In the genomic region with DNA sequence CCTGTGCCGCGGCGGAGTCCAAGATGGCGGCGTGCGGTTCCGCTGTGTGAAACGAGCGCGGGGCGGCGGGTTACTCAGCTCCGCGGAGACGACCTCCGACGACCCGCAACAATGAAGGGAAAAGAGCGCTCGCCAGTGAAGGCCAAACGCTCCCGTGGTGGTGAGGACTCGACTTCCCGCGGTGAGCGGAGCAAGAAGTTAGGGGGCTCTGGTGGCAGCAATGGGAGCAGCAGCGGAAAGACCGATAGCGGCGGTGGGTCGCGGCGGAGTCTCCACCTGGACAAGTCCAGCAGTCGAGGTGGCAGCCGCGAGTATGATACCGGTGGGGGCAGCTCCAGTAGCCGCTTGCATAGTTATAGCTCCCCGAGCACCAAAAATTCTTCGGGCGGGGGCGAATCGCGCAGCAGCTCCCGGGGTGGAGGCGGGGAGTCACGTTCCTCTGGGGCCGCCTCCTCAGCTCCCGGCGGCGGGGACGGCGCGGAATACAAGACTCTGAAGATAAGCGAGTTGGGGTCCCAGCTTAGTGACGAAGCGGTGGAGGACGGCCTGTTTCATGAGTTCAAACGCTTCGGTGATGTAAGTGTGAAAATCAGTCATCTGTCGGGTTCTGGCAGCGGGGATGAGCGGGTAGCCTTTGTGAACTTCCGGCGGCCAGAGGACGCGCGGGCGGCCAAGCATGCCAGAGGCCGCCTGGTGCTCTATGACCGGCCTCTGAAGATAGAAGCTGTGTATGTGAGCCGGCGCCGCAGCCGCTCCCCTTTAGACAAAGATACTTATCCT, we compare ENCODE assay signal across 8 cellular contexts. TPM values are rescaled to one million over a fixed set of nuclear protein-coding genes. Genes with fewer than 3 reads are reported as not detected.
DNase-seq lines count a peak whose midpoint lies in the region; ATAC-seq and TF ChIP-seq lines count a peak whose summit lies in the region.

No MANE protein-coding gene starts in this region.

- no peak for ATAC-seq in WTC11

- peak overlapping the region; percentile 96 for H3K4me3 ChIP-seq in Jurkat, Clone E6-1 (ENCODE audit: low read length)

- H3K27me3 Mint-ChIP-seq in WTC11 (ENCODE audit: low read depth), result no peaks in the 10 kb centered on the region

- no peak overlapping the region; the same call in 1 of the 2 replicates for H3K27ac Mint-ChIP-seq in WTC11

- H3K36me3 Mint-ChIP-seq in WTC11, result peaks cover 43% of the 10 kb centered on the region

- H3K4me1 Mint-ChIP-seq in WTC11, result peaks cover 58% of the 10 kb centered on the region

- H3K9me3 Mint-ChIP-seq in WTC11, result peaks cover 9% of the 10 kb centered on the region

- CTCF ChIA-PET in WTC11 (lab: Charles Lee), result interaction anchor here (0.5 to 6.1 kb wide), 29 partner anchors 8 to 309 kb away, joined by 3 to 100 read pairs (median 5); partner anchors contain the start of genes KCNC4 and SLC6A17

- no peak for TF ChIP-seq CTCF in WTC11 (IDR thresholded peaks at IDR 0.05)

- no peak overlapping the region for H3K4me3 Mint-ChIP-seq in WTC11

- peak; percentile 38 to 76 (median 62) for DNase-seq in NCI-H1417 (lab: John Stamatoyannopoulos, UW)
- DNase-seq in NCI-H1417 treated with DMSO at 0.1 percent for 48 hours (lab: John Stamatoyannopoulos, UW), result no peak
- DNase-seq in Jurkat, Clone E6-1 (ENCODE audit: low read depth, low spot score), result no peak
- DNase-seq in WTC11 (ENCODE audit: low spot score), result peak; percentile 50
- peak; percentile 58 for DNase-seq in dermis blood vessel endothelial cell
- peak; percentile 44 for DNase-seq in medulla oblongata (ENCODE audit: extremely low spot score)
- peak; percentile 34 to 55 for DNase-seq in stimulated activated CD8-positive, alpha-beta memory T cell treated with anti-CD3 and anti-CD28 coated beads, Interleukin-2, amount 100 ng/mL, for 48 hours (ENCODE audit: low read depth in 2 of 2)
- DNase-seq in NCI-H524 treated with DMSO at 0.1 percent for 48 hours (lab: John Stamatoyannopoulos, UW), result no peak

- POLR2A ChIA-PET in WTC11 (lab: Charles Lee), result interaction anchor here (0.5 to 2.5 kb wide), 12 partner anchors 9 to 132 kb away, joined by 3 to 14 read pairs (median 4); partner anchors contain the start of gene KCNC4

TF ChIP-seq in WTC11, 78 proteins besides CTCF, POLR2A, EP300 and RAD21 (continues in another document):
- peak; percentile 80; the same call in 1 of the 2 replicates for TF ChIP-seq SP1 (CRISPR knock-in tag; conservative IDR thresholded peaks at IDR 0.05)
- TF ChIP-seq, protein P1, sequence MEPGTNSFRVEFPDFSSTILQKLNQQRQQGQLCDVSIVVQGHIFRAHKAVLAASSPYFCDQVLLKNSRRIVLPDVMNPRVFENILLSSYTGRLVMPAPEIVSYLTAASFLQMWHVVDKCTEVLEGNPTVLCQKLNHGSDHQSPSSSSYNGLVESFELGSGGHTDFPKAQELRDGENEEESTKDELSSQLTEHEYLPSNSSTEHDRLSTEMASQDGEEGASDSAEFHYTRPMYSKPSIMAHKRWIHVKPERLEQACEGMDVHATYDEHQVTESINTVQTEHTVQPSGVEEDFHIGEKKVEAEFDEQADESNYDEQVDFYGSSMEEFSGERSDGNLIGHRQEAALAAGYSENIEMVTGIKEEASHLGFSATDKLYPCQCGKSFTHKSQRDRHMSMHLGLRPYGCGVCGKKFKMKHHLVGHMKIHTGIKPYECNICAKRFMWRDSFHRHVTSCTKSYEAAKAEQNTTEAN (CRISPR knock-in tag; IDR thresholded peaks at IDR 0.05), result peak; percentile 44; the same call in 1 of the 2 replicates
- TF ChIP-seq OVOL2 (CRISPR knock-in tag; IDR thresholded peaks at IDR 0.05; ENCODE audit: borderline replicate concordance), result no peak
- 0 out of 2 replicates have a peak, but pooled peaks have one; percentile 62 for TF ChIP-seq MYBL2 (CRISPR knock-in tag; IDR thresholded peaks at IDR 0.05)
- TF ChIP-seq E2F5 (CRISPR knock-in tag; IDR thresholded peaks at IDR 0.05), result no peak
- TF ChIP-seq, protein P2, sequence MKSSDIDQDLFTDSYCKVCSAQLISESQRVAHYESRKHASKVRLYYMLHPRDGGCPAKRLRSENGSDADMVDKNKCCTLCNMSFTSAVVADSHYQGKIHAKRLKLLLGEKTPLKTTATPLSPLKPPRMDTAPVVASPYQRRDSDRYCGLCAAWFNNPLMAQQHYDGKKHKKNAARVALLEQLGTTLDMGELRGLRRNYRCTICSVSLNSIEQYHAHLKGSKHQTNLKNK (CRISPR knock-in tag; IDR thresholded peaks at IDR 0.05), result no peak
- TF ChIP-seq ETV6 (CRISPR knock-in tag; IDR thresholded peaks at IDR 0.05), result no peak; the same call in 1 of the 2 replicates
- peak; percentile 86; the same call in 1 of the 2 replicates for TF ChIP-seq ARID4B (CRISPR knock-in tag; IDR thresholded peaks at IDR 0.05; ENCODE audit: borderline replicate concordance)
- TF ChIP-seq, protein P3, sequence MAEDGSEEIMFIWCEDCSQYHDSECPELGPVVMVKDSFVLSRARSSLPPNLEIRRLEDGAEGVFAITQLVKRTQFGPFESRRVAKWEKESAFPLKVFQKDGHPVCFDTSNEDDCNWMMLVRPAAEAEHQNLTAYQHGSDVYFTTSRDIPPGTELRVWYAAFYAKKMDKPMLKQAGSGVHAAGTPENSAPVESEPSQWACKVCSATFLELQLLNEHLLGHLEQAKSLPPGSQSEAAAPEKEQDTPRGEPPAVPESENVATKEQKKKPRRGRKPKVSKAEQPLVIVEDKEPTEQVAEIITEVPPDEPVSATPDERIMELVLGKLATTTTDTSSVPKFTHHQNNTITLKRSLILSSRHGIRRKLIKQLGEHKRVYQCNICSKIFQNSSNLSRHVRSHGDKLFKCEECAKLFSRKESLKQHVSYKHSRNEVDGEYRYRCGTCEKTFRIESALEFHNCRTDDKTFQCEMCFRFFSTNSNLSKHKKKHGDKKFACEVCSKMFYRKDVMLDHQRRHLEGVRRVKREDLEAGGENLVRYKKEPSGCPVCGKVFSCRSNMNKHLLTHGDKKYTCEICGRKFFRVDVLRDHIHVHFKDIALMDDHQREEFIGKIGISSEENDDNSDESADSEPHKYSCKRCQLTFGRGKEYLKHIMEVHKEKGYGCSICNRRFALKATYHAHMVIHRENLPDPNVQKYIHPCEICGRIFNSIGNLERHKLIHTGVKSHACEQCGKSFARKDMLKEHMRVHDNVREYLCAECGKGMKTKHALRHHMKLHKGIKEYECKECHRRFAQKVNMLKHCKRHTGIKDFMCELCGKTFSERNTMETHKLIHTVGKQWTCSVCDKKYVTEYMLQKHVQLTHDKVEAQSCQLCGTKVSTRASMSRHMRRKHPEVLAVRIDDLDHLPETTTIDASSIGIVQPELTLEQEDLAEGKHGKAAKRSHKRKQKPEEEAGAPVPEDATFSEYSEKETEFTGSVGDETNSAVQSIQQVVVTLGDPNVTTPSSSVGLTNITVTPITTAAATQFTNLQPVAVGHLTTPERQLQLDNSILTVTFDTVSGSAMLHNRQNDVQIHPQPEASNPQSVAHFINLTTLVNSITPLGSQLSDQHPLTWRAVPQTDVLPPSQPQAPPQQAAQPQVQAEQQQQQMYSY (CRISPR knock-in tag; IDR thresholded peaks at IDR 0.05), result no peak

RNA-seq across cellular contexts. Expression of gene RBM15, which starts 0.4 kb away (rescaled TPM):
- polyA plus RNA-seq in Jurkat, Clone E6-1 (2012; ENCODE audit: insufficient read depth, insufficient read length), result 11.6 TPM
- total RNA-seq in WTC11 (2021) (43.5 to 50.6 TPM (median 44.8 TPM) in 3 replicates), dermis blood vessel endothelial cell (43.1 and 43.3 TPM in 2 replicates)

RNA-seq across cellular contexts. Expression of gene SLC16A4, which starts 51.2 kb away (rescaled TPM):
- polyA plus RNA-seq in Jurkat, Clone E6-1 (2012; ENCODE audit: insufficient read depth, insufficient read length), result 0.92 TPM
- 0.11 to 0.30 TPM (median 0.28 TPM) in 3 replicates for total RNA-seq in WTC11 (2021)
- 1.4 and 1.7 TPM in 2 replicates for total RNA-seq in dermis blood vessel endothelial cell

Comparison
In these comparisons a context has a peak if more than half of its experiments do, and no peak if none do; other contexts are left out.
1. DNase-seq: peak in NCI-H1417 (3 of 3), WTC11 (single experiment), dermis blood vessel endothelial cell (single experiment), medulla oblongata (single experiment) and stimulated activated CD8-positive, alpha-beta memory T cell treated with anti-CD3 and anti-CD28 coated beads, Interleukin-2, amount 100 ng/mL, for 48 hours (2 of 2); none in NCI-H1417 treated with DMSO at 0.1 percent for 48 hours (single experiment), Jurkat, Clone E6-1 (single experiment) and NCI-H524 treated with DMSO at 0.1 percent for 48 hours (single experiment).